ENCODE assay signal across 5 cellular contexts in genomic region chrX:48214341-48214740, GRCh38. TPM values are rescaled to one million over a fixed set of nuclear protein-coding genes. Genes with fewer than 3 reads are reported as not detected.
"Had no signal": no experiment of that assay in that cellular context is flagged by ENCODE, and none has a peak within 500 bp of the region (broad histone marks: within the 10 kb centered on the region; RNA-seq: fewer than 3 reads in every experiment).

No MANE protein-coding gene starts in this region.

RNA-seq across cellular contexts. Expression of gene SSX5, which starts 17.7 kb away (rescaled TPM):
- total RNA-seq: GM23248, H4, H7, HT-29, IMR-90 had no signal
- polyA plus RNA-seq: GM23248, IMR-90 had no signal

RNA-seq across cellular contexts. Expression of gene SSX1, which starts 40.9 kb away (rescaled TPM):
- total RNA-seq: GM23248, HT-29, IMR-90 had no signal
- polyA plus RNA-seq: GM23248, IMR-90 had no signal
